16 cellular contexts compared by ENCODE assay signal in the genomic region with DNA sequence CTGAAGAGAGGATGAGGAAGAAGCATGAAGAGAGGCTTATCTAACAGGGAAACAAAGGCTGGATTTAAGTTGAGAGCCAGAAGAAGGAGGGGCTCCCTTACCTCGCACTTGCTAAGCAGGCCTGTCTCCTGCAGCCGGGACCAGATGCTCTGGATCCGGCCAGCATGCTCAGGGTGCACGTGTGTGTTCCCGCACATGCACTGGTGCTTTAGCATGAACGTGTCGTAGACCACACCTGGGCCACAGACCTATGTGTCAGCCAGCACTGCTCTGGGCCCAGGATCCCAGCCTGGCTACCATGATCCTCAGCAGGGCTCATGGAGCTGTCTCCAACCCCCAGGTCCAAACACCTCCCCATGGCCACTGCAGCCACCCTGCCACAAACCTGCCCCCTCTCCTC. TPM values are rescaled to one million over a fixed set of nuclear protein-coding genes. Genes with fewer than 3 reads are reported as not detected.
DNase-seq lines count a peak whose midpoint lies in the region; TF ChIP-seq lines count a peak whose summit lies in the region.
"Had no signal": no experiment of that assay in that cellular context is flagged by ENCODE, and none has a peak within 500 bp of the region (broad histone marks: within the 10 kb centered on the region; RNA-seq: fewer than 3 reads in every experiment).

No MANE protein-coding gene starts in this region.

- CTCF ChIA-PET in RWPE1 (lab: Yijun Ruan, JAX) = interaction anchor here (0.6 to 2.3 kb wide), 4 partner anchors 22 to 261 kb away, joined by 3 to 14 read pairs (median 4); no protein-coding TSS in a partner anchor

- H3T11ph ChIP-seq in H9 (ENCODE audit: low read length) = no peak overlapping the region

- WGBS in H9 (ENCODE audit: extremely low coverage, insufficient read length, low lambda C conversion rate) = no CpG with 5 or more reads among the region's 7 CpGs
- 87 to 91% methylated on average over 3 to 7 of the region's 7 CpGs for WGBS in endodermal cell (ENCODE audit: insufficient coverage in 1 of 2, insufficient read length in 1 of 2), 2 experiments

- H3K4me1 ChIP-seq in H9 (ENCODE audit: insufficient read depth, low read length) (no peaks in the 10 kb centered on the region), endodermal cell (ENCODE audit: control insufficient read depth, insufficient read depth, low read length) (peaks cover 6% of the 10 kb centered on the region), osteoblast (ENCODE audit: insufficient read depth, low read length) (peaks cover 37% of the 10 kb centered on the region)

- H3K23me2 ChIP-seq in H9 (ENCODE audit: insufficient read length, low read depth, low read length, poor library complexity, severe bottlenecking) = peaks cover 6% of the 10 kb centered on the region

- H2BK12ac ChIP-seq in H9 (ENCODE audit: insufficient read length, low read depth, low read length) = no peak overlapping the region

- no peaks in the 10 kb centered on the region for H3K79me1 ChIP-seq in H9 (ENCODE audit: insufficient read depth, low read depth, low read length, poor library complexity, severe bottlenecking)

- no peak for TF ChIP-seq CTCF in H9 (conservative IDR thresholded peaks at IDR 0.05)
- TF ChIP-seq CTCF in RWPE1 (conservative IDR thresholded peaks at IDR 0.05; ENCODE audit: low read depth) = no peak
- TF ChIP-seq CTCF in endodermal cell (conservative IDR thresholded peaks at IDR 0.05) = no peak
- TF ChIP-seq CTCF in osteoblast (IDR thresholded peaks at IDR 0.05; ENCODE audit: extremely low read depth, low read depth, low read length) = no peak

- peaks cover 3% of the 10 kb centered on the region for H3K27me3 Mint-ChIP-seq in H9 (ENCODE audit: low read depth)
- H3K27me3 Mint-ChIP-seq in endodermal cell (ENCODE audit: insufficient read depth) = no peaks in the 10 kb centered on the region
- H3K27me3 Mint-ChIP-seq: CD4-positive, alpha-beta memory T cell had no signal

- H4K20me1 ChIP-seq in H9 (ENCODE audit: control insufficient read depth, insufficient read depth, insufficient read length) = no peaks in the 10 kb centered on the region
- H4K20me1 ChIP-seq in osteoblast (ENCODE audit: insufficient read depth, low read length) = no peaks in the 10 kb centered on the region

- no peak overlapping the region for H3K4me3 ChIP-seq in endodermal cell (ENCODE audit: low read length)
- H3K4me3 ChIP-seq in osteoblast (ENCODE audit: insufficient read depth, low read length) = no peak overlapping the region
- H3K4me3 ChIP-seq: BLaER1, GM23248 had no signal

- H3K36me3 Mint-ChIP-seq in H9 (ENCODE audit: insufficient read depth in 1 of 3, low read depth in 3 of 3) (peaks cover 30 to 55% (median 55%) of the 10 kb centered on the region in 3 experiments; a peak in 6 of 7 replicates), endodermal cell (ENCODE audit: low read depth) (peaks cover 59% of the 10 kb centered on the region)

- H3K27me3 ChIP-seq in H9 (ENCODE audit: insufficient read depth, low read length) = no peaks in the 10 kb centered on the region
- H3K27me3 ChIP-seq in endodermal cell (ENCODE audit: control insufficient read depth, insufficient read depth, low read length, poor library complexity, severe bottlenecking) = no peaks in the 10 kb centered on the region
- H3K27me3 ChIP-seq in osteoblast (ENCODE audit: insufficient read depth, low read length) = no peaks in the 10 kb centered on the region
- H3K27me3 ChIP-seq: BLaER1 had no signal

- no peak overlapping the region for H3K18ac ChIP-seq in H9 (ENCODE audit: insufficient read length, low read depth, low read length)

- H3K27ac Mint-ChIP-seq in H9 (peak overlapping the region; percentile 57 to 76 (median 74); a peak in 4 of 7 replicates), endodermal cell (peak overlapping the region; percentile 66)

- no peak overlapping the region for H3K56ac ChIP-seq in H9 (ENCODE audit: insufficient read length, low read depth, low read length)

- H3K4me1 Mint-ChIP-seq in H9 (peaks cover 39 to 46% of the 10 kb centered on the region in 2 experiments), endodermal cell (peaks cover 21% of the 10 kb centered on the region)

- H4K5ac ChIP-seq in H9 (ENCODE audit: insufficient read length, low read depth, low read length) = no peak overlapping the region

- H3K9ac ChIP-seq in H9 (ENCODE audit: extremely low read depth, insufficient read length, low read length) = no peak overlapping the region
- no peak overlapping the region for H3K9ac ChIP-seq in endodermal cell (ENCODE audit: extremely low read depth, low read length, poor library complexity, severe bottlenecking)
- H3K9ac ChIP-seq: BLaER1 had no signal

- H3K79me2 ChIP-seq in H9 (ENCODE audit: insufficient read depth, low read length) (no peaks in the 10 kb centered on the region), osteoblast (ENCODE audit: insufficient read depth, low read length) (no peaks in the 10 kb centered on the region)

- H2BK5ac ChIP-seq in H9 (ENCODE audit: insufficient read length, low read length) = no peak overlapping the region

- H3K4me3 Mint-ChIP-seq in H9 (peak overlapping the region in 1 of 2 experiments; percentile 40; a peak in 1 of 5 replicates), endodermal cell (no peak overlapping the region)
- H3K4me3 Mint-ChIP-seq: CD4-positive, alpha-beta memory T cell had no signal

- no peak overlapping the region for H3K14ac ChIP-seq in H9 (ENCODE audit: insufficient read depth, low read length)

- no peak overlapping the region for H3K4me2 ChIP-seq in H9 (ENCODE audit: insufficient read depth, insufficient read length, low read length)
- H3K4me2 ChIP-seq in osteoblast (ENCODE audit: insufficient read depth, low read length) = no peak overlapping the region
- H3K4me2 ChIP-seq: BLaER1 had no signal

- H2BK15ac ChIP-seq in H9 (ENCODE audit: low read depth, low read length) = no peak overlapping the region

- H3K9me3 Mint-ChIP-seq in H9 = no peaks in the 10 kb centered on the region
- H3K9me3 Mint-ChIP-seq in endodermal cell = no peaks in the 10 kb centered on the region

- H2BK120ac ChIP-seq in H9 (ENCODE audit: low read depth, low read length, poor library complexity, severe bottlenecking) = no peak overlapping the region

- POLR2A ChIA-PET in RWPE1 (lab: Yijun Ruan, JAX; ENCODE audit: low non-redundant PET) = no interaction called here

- H3K27ac ChIP-seq in H9 (ENCODE audit: insufficient read length, low read depth, low read length) (no peak overlapping the region), RWPE1 (peak overlapping the region; percentile 90), endodermal cell (ENCODE audit: low read depth, low read length) (no peak overlapping the region), osteoblast (ENCODE audit: low read depth, low read length) (peak overlapping the region; percentile 11)
- H3K27ac ChIP-seq: BLaER1, GM23248 had no signal

- DNase-seq in H9 = no peak
- DNase-seq in RWPE1 (ENCODE audit: low spot score) = no peak
- DNase-seq in endodermal cell = no peak
- no peak for DNase-seq in osteoblast (ENCODE audit: insufficient read length, low spot score, missing footprints)
- DNase-seq in NCI-H1048 (lab: John Stamatoyannopoulos, UW) = no peak
- no peak for DNase-seq in NCI-H1105 (lab: John Stamatoyannopoulos, UW)
- DNase-seq in NCI-H2227 (lab: John Stamatoyannopoulos, UW; ENCODE audit: unreplicated experiment) = no peak
- DNase-seq: CD4-positive, alpha-beta memory T cell; DMS153; GDM1; NCI-H1694 treated with DMSO at 0.1 percent for 48 hours; NCI-H2227 treated with DMSO at 0.1 percent for 48 hours; NCI-H510A treated with DMSO at 0.1 percent for 48 hours; NCI-H774 had no signal

- no peak overlapping the region for H2AFZ ChIP-seq in H9 (ENCODE audit: low read length)
- no peak overlapping the region for H2AFZ ChIP-seq in osteoblast (ENCODE audit: low read length)
- H2AFZ ChIP-seq: GM23248 had no signal

- H3K9me3 ChIP-seq in H9 (ENCODE audit: control insufficient read depth, low read depth, low read length) (no peaks in the 10 kb centered on the region), endodermal cell (ENCODE audit: control insufficient read depth, low read length) (no peaks in the 10 kb centered on the region), osteoblast (ENCODE audit: low read depth, low read length) (no peaks in the 10 kb centered on the region)
- H3K9me3 ChIP-seq: BLaER1 had no signal

- H2BK20ac ChIP-seq in H9 (ENCODE audit: low read depth, low read length, poor library complexity, severe bottlenecking) = no peak overlapping the region

- no peak overlapping the region for H4K91ac ChIP-seq in H9 (ENCODE audit: insufficient read length, low read depth, low read length)

- no peak overlapping the region for H4K8ac ChIP-seq in H9 (replicated peaks; ENCODE audit: insufficient read length, low read depth, low read length)

- no peak overlapping the region for H3K4ac ChIP-seq in H9 (ENCODE audit: low read depth, low read length)

- no peak overlapping the region for H3K23ac ChIP-seq in H9 (ENCODE audit: insufficient read length, low read depth, low read length)

- H3K36me3 ChIP-seq in endodermal cell (ENCODE audit: control insufficient read depth, insufficient read depth, low read length) = peaks cover 49% of the 10 kb centered on the region
- H3K36me3 ChIP-seq in osteoblast (ENCODE audit: insufficient read depth, low read length) = peaks cover 35% of the 10 kb centered on the region

- H2AK5ac ChIP-seq in H9 (ENCODE audit: insufficient read length, low read length) = no peak overlapping the region

RNA-seq across cellular contexts. Expression of a gene that starts 14.4 kb away (rescaled TPM):
- total RNA-seq in H9 (2021) = 105 and 109 TPM in 2 replicates
- total RNA-seq in endodermal cell = 100 to 1,000 TPM in 1 of 2 donors, 10 to 100 TPM in 1; 88.8 to 129 TPM
- polyA plus RNA-seq in endodermal cell (2013, experiment 1 of 2) = 107 TPM
- polyA plus RNA-seq in endodermal cell (2013, experiment 2 of 2) = 101 TPM
- total RNA-seq in osteoblast = 19.7 and 23.5 TPM in 2 replicates

RNA-seq across cellular contexts. Expression of a gene that starts 18.4 kb away (rescaled TPM):
- 128 TPM in 2 replicates for total RNA-seq in H9 (2021)
- total RNA-seq in endodermal cell = 100 to 1,000 TPM in 1 of 2 donors, 10 to 100 TPM in 1; 97.7 to 102 TPM
- polyA plus RNA-seq in endodermal cell (2013, experiment 1 of 2) = 59.9 TPM
- 53.1 TPM for polyA plus RNA-seq in endodermal cell (2013, experiment 2 of 2)
- 59.0 and 65.4 TPM in 2 replicates for total RNA-seq in osteoblast

RNA-seq across cellular contexts. Expression of a gene that starts 38.5 kb away (rescaled TPM):
- total RNA-seq in H9 (2021) = 39.5 and 41.3 TPM in 2 replicates
- total RNA-seq in endodermal cell = 10 to 100 TPM; 36.9 to 64.6 TPM
- 55.7 TPM for polyA plus RNA-seq in endodermal cell (2013, experiment 1 of 2)
- polyA plus RNA-seq in endodermal cell (2013, experiment 2 of 2) = 57.7 TPM
- total RNA-seq in osteoblast = 69.2 and 85.4 TPM in 2 replicates

RNA-seq across cellular contexts. Expression of a gene that starts 56.8 kb away (rescaled TPM):
- total RNA-seq in H9 (2021) = 23.3 and 24.1 TPM in 2 replicates
- 10 to 100 TPM; 20.9 to 23.4 TPM for total RNA-seq in endodermal cell
- 10.5 TPM for polyA plus RNA-seq in endodermal cell (2013, experiment 1 of 2)
- 12.0 TPM for polyA plus RNA-seq in endodermal cell (2013, experiment 2 of 2)
- 1.8 TPM in 2 replicates for total RNA-seq in osteoblast

Comparison
In these comparisons a context has a peak if more than half of its experiments do, and no peak if none do; other contexts are left out.
1. H3K27ac ChIP-seq: peak in RWPE1 (single experiment) and osteoblast (single experiment); none in H9 (single experiment) and endodermal cell (single experiment).